Comparison of ENCODE assay signal across 13 cellular contexts in genomic region chr4:4388418-4388817, GRCh38. TPM values are rescaled to one million over a fixed set of nuclear protein-coding genes. Genes with fewer than 3 reads are reported as not detected.
A peak's percentile ranks its signal among the peaks of the same experiment; 100 is the strongest.
DNase-seq lines count a peak whose midpoint lies in the region; ATAC-seq, FAIRE-seq and TF ChIP-seq lines count a peak whose summit lies in the region.
"Had no signal": no experiment of that assay in that cellular context is flagged by ENCODE, and none has a peak within 500 bp of the region (broad histone marks: within the 10 kb centered on the region; RNA-seq: fewer than 3 reads in every experiment).

No MANE protein-coding gene starts in this region.

- TF ChIP-seq EP300 in SK-N-SH (IDR thresholded peaks at IDR 0.05; ENCODE audit: borderline replicate concordance in 1 of 2, low read depth in 1 of 2, low read length in 1 of 2), result no peak

- ATAC-seq in SK-N-SH treated with all-trans-retinoic acid at 6 μM for 48 hours, result no peak
- no peak for ATAC-seq in effector memory CD8-positive, alpha-beta T cell (replicated peaks)
- ATAC-seq: left lobe of liver had no signal

- H3K36me3 Mint-ChIP-seq in effector memory CD8-positive, alpha-beta T cell (ENCODE audit: insufficient read depth), result no peaks in the 10 kb centered on the region
- H3K36me3 Mint-ChIP-seq in osteocyte (ENCODE audit: unreplicated experiment), result no peaks in the 10 kb centered on the region

- no peak overlapping the region for H3K4me3 ChIP-seq in SK-N-SH (ENCODE audit: low read depth in 2 of 2, low read length in 1 of 2)
- peak overlapping the region; percentile 79 for H3K4me3 ChIP-seq in OCI-LY7 (ENCODE audit: low read depth, low read length, poor library complexity, severe bottlenecking)
- no peak overlapping the region for H3K4me3 ChIP-seq in SJCRH30

- no peak for FAIRE-seq in GM19239 (lab: Jason Lieb, UNC)

- H2AFZ ChIP-seq in SK-N-SH (ENCODE audit: low read depth) (no peak overlapping the region), OCI-LY7 (ENCODE audit: low read length) (peak overlapping the region; percentile 65)

- peak overlapping the region; percentile 77 to 87 for H3K4me3 Mint-ChIP-seq in effector memory CD8-positive, alpha-beta T cell
- H3K4me3 Mint-ChIP-seq in osteocyte (ENCODE audit: unreplicated experiment), result peak overlapping the region; percentile 16

- peaks cover 25 to 44% of the 10 kb centered on the region in 2 donors for H3K27me3 Mint-ChIP-seq in effector memory CD8-positive, alpha-beta T cell
- peaks cover 60% of the 10 kb centered on the region for H3K27me3 Mint-ChIP-seq in osteocyte (ENCODE audit: unreplicated experiment)

- DNase-seq in SK-N-SH, result no peak
- peak; percentile 33 for DNase-seq in OCI-LY7 (ENCODE audit: low spot score)
- DNase-seq in effector memory CD8-positive, alpha-beta T cell, result no peak
- no peak for DNase-seq in osteocyte (ENCODE audit: extremely low spot score, unreplicated experiment)
- DNase-seq in stimulated activated CD4-positive, alpha-beta T cell treated with anti-CD3 and anti-CD28 coated beads, Interleukin-2, amount 100 ng/mL, for 24 hours, result no peak
- DNase-seq in SJCRH30, result no peak
- DNase-seq in GM19239 (ENCODE audit: insufficient read length, low spot score), result no peak
- DNase-seq: ACHN, NCI-H1105 had no signal

- H3K27ac Mint-ChIP-seq in effector memory CD8-positive, alpha-beta T cell, result peak overlapping the region; percentile 9 to 63
- no peak overlapping the region for H3K27ac Mint-ChIP-seq in osteocyte (ENCODE audit: unreplicated experiment)

- peaks cover 0 to 11% of the 10 kb centered on the region in 2 experiments; a peak in 1 of 4 replicates for H3K4me1 ChIP-seq in SK-N-SH (ENCODE audit: control insufficient read depth in 1 of 2, insufficient read depth in 2 of 2, low read depth in 1 of 2, low read length in 1 of 2)
- peaks cover 27% of the 10 kb centered on the region for H3K4me1 ChIP-seq in OCI-LY7 (ENCODE audit: insufficient read depth, low read length, poor library complexity, severe bottlenecking)
- no peaks in the 10 kb centered on the region for H3K4me1 ChIP-seq in SJCRH30

- intact Hi-C loops in OCI-LY7 (cut with micrococcal nuclease; ENCODE audit: unreplicated experiment), result no loop called here

- no peak for TF ChIP-seq RAD21 in SK-N-SH (IDR thresholded peaks at IDR 0.05; ENCODE audit: low read length)

- no peaks in the 10 kb centered on the region for H3F3A ChIP-seq in SK-N-SH (replicated peaks; ENCODE audit: insufficient read depth)

- TF ChIP-seq CTCF in SK-N-SH (IDR thresholded peaks at IDR 0.05) (no peak), OCI-LY7 (conservative IDR thresholded peaks at IDR 0.05; ENCODE audit: low read length) (no peak), osteocyte (IDR thresholded peaks at IDR 0.05) (no peak)

- WGBS in SK-N-SH (ENCODE audit: low lambda C conversion rate), result 80% methylated on average over 6 of the region's 7 CpGs

- H3K9me2 ChIP-seq in SK-N-SH (no peaks in the 10 kb centered on the region), OCI-LY7 (ENCODE audit: insufficient read depth, low read length) (no peaks in the 10 kb centered on the region)

- no peaks in the 10 kb centered on the region for H3K9me3 Mint-ChIP-seq in effector memory CD8-positive, alpha-beta T cell
- no peaks in the 10 kb centered on the region for H3K9me3 Mint-ChIP-seq in osteocyte (ENCODE audit: unreplicated experiment)

- no peaks in the 10 kb centered on the region for H4K20me1 ChIP-seq in SK-N-SH (ENCODE audit: insufficient read depth)
- no peaks in the 10 kb centered on the region for H4K20me1 ChIP-seq in OCI-LY7 (ENCODE audit: insufficient read depth, low read length)

- H3K27ac ChIP-seq in SK-N-SH (ENCODE audit: low read depth in 2 of 2, low read length in 1 of 2), result no peak overlapping the region
- peak overlapping the region; percentile 54 for H3K27ac ChIP-seq in OCI-LY7 (ENCODE audit: low read depth, low read length, poor library complexity, severe bottlenecking)
- H3K27ac ChIP-seq in SJCRH30, result no peak overlapping the region
- H3K27ac ChIP-seq: right atrium auricular region, VCaP had no signal

- no TSS peak for BruUV-seq in OCI-LY7 (replicated peaks; lab: Mats Ljungman, UMichigan)

- H3K9me3 ChIP-seq in SK-N-SH, result no peaks in the 10 kb centered on the region
- no peaks in the 10 kb centered on the region for H3K9me3 ChIP-seq in OCI-LY7 (ENCODE audit: low read length)
- H3K9me3 ChIP-seq in SJCRH30 (replicated peaks), result no peaks in the 10 kb centered on the region
- H3K9me3 ChIP-seq: right atrium auricular region had no signal

- H3K27me3 ChIP-seq in SK-N-SH (ENCODE audit: insufficient read depth) (no peaks in the 10 kb centered on the region), SJCRH30 (peaks cover 5% of the 10 kb centered on the region; the same call in 1 of the 2 replicates)

- no peaks in the 10 kb centered on the region for H3K79me2 ChIP-seq in SK-N-SH (ENCODE audit: insufficient read depth)
- H3K79me2 ChIP-seq in OCI-LY7 (ENCODE audit: insufficient read depth, low read depth, low read length), result no peaks in the 10 kb centered on the region

- H3K36me3 ChIP-seq in SK-N-SH (replicated peaks in 1 of 2; ENCODE audit: control insufficient read depth in 1 of 2, insufficient read depth in 2 of 2, low read length in 1 of 2) (no peaks in the 10 kb centered on the region), OCI-LY7 (ENCODE audit: insufficient read depth, low read length) (peaks cover 9% of the 10 kb centered on the region; the same call in 1 of the 2 replicates), SJCRH30 (no peaks in the 10 kb centered on the region)
- H3K36me3 ChIP-seq: right atrium auricular region had no signal

- peaks cover 16 to 17% of the 10 kb centered on the region in 2 donors for H3K4me1 Mint-ChIP-seq in effector memory CD8-positive, alpha-beta T cell (ENCODE audit: low read depth in 2 of 2)
- peaks cover 10% of the 10 kb centered on the region for H3K4me1 Mint-ChIP-seq in osteocyte (ENCODE audit: unreplicated experiment)

- no peak overlapping the region for H3K9ac ChIP-seq in SK-N-SH

- peak overlapping the region; percentile 98; the same call in 1 of the 2 replicates for H3K4me2 ChIP-seq in SK-N-SH
- H3K4me2 ChIP-seq in OCI-LY7 (ENCODE audit: low read length), result peak overlapping the region; percentile 72

- CTCF ChIA-PET in SK-N-SH (lab: Yijun Ruan, JAX), result interaction anchor here (0.8 to 1.0 kb wide), 2 partner anchors 43 to 92 kb away, joined by 3 read pairs; no protein-coding TSS in a partner anchor
- CTCF ChIA-PET in OCI-LY7 (lab: Charles Lee; ENCODE audit: unreplicated experiment), result no interaction called here

- POLR2A ChIA-PET in SK-N-SH (lab: Yijun Ruan, JAX), result no interaction called here
- POLR2A ChIA-PET in OCI-LY7 (lab: Charles Lee), result no interaction called here

TF ChIP-seq in SK-N-SH, 30 proteins besides CTCF, POLR2A, EP300 and RAD21:
- TF ChIP-seq JUND (IDR thresholded peaks at IDR 0.05) (no peak), MXI1 (IDR thresholded peaks at IDR 0.05; ENCODE audit: low read depth, low read length) (no peak), SMC3 (IDR thresholded peaks at IDR 0.05; ENCODE audit: low read depth, low read length) (no peak), CHD2 (IDR thresholded peaks at IDR 0.05; ENCODE audit: low read length, partially characterized antibody) (no peak), SIN3A (IDR thresholded peaks at IDR 0.05; ENCODE audit: borderline replicate concordance, low read depth, low read length) (no peak), YY1 (IDR thresholded peaks at IDR 0.05; ENCODE audit: low read depth) (no peak)

TF ChIP-seq in SK-N-SH treated with all-trans-retinoic acid at 6 μM for 48 hours, 23 proteins besides CTCF, POLR2A, EP300 and RAD21:
- TF ChIP-seq SNAI2 (CRISPR knock-in tag; IDR thresholded peaks at IDR 0.05) (no peak), ZNF70 (CRISPR knock-in tag; IDR thresholded peaks at IDR 0.05) (no peak), RARB (CRISPR knock-in tag; IDR thresholded peaks at IDR 0.05) (no peak), ZC3H10 (CRISPR knock-in tag; IDR thresholded peaks at IDR 0.05) (no peak), CSDC2 (CRISPR knock-in tag; IDR thresholded peaks at IDR 0.05) (no peak), PPARA (CRISPR knock-in tag; IDR thresholded peaks at IDR 0.05; ENCODE audit: borderline replicate concordance) (no peak), ZFP30 (CRISPR knock-in tag; IDR thresholded peaks at IDR 0.05) (no peak), ISL1 (CRISPR knock-in tag; IDR thresholded peaks at IDR 0.05) (no peak), TCF4 (CRISPR knock-in tag; IDR thresholded peaks at IDR 0.05; ENCODE audit: borderline replicate concordance) (no peak)
- TF ChIP-seq, protein P1, sequence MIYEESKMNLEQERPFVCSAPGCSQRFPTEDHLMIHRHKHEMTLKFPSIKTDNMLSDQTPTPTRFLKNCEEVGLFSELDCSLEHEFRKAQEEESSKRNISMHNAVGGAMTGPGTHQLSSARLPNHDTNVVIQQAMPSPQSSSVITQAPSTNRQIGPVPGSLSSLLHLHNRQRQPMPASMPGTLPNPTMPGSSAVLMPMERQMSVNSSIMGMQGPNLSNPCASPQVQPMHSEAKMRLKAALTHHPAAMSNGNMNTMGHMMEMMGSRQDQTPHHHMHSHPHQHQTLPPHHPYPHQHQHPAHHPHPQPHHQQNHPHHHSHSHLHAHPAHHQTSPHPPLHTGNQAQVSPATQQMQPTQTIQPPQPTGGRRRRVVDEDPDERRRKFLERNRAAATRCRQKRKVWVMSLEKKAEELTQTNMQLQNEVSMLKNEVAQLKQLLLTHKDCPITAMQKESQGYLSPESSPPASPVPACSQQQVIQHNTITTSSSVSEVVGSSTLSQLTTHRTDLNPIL (CRISPR knock-in tag; IDR thresholded peaks at IDR 0.05; ENCODE audit: low read depth), result no peak
- TF ChIP-seq, protein P2, sequence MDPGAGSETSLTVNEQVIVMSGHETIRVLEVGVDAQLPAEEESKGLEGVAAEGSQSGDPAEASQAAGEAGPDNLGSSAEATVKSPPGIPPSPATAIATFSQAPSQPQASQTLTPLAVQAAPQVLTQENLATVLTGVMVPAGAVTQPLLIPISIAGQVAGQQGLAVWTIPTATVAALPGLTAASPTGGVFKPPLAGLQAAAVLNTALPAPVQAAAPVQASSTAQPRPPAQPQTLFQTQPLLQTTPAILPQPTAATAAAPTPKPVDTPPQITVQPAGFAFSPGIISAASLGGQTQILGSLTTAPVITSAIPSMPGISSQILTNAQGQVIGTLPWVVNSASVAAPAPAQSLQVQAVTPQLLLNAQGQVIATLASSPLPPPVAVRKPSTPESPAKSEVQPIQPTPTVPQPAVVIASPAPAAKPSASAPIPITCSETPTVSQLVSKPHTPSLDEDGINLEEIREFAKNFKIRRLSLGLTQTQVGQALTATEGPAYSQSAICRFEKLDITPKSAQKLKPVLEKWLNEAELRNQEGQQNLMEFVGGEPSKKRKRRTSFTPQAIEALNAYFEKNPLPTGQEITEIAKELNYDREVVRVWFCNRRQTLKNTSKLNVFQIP (CRISPR knock-in tag; IDR thresholded peaks at IDR 0.05; ENCODE audit: borderline replicate concordance, low read depth), result no peak

RNA-seq across cellular contexts. Expression of gene NSG1, which starts 1.5 kb away (rescaled TPM):
- 10.4 and 11.4 TPM in 2 replicates for polyA plus RNA-seq in SK-N-SH (2012; rRNA removed)
- 9.9 and 12.2 TPM in 2 replicates for polyA plus RNA-seq in SK-N-SH (2012; cell fraction: cytosol; rRNA removed)
- 6.8 and 10.9 TPM in 2 replicates for polyA plus RNA-seq in SK-N-SH (2012; cell fraction: nucleus; rRNA removed)
- 28.8 and 38.8 TPM in 2 replicates for total RNA-seq in OCI-LY7 (2014; rRNA removed; shearing (Covaris generic))
- 35.5 and 36.6 TPM in 2 replicates for total RNA-seq in OCI-LY7 (2022)
- not detected in 2 replicates for total RNA-seq in osteocyte
- not detected in 2 replicates for total RNA-seq in SJCRH30 (2014; rRNA removed; shearing (Covaris generic))

Comparison
In these comparisons a context has a peak if more than half of its experiments do, and no peak if none do; other contexts are left out.
1. RNA of gene NSG1, which starts 1.5 kb away (total RNA-seq): 28.8 to 38.8 TPM in OCI-LY7; not detected in osteocyte and not detected in SJCRH30; every median in the first group is over 10 times any median in the second.